Comparison of ENCODE assay signal across 13 cellular contexts in the genomic region with DNA sequence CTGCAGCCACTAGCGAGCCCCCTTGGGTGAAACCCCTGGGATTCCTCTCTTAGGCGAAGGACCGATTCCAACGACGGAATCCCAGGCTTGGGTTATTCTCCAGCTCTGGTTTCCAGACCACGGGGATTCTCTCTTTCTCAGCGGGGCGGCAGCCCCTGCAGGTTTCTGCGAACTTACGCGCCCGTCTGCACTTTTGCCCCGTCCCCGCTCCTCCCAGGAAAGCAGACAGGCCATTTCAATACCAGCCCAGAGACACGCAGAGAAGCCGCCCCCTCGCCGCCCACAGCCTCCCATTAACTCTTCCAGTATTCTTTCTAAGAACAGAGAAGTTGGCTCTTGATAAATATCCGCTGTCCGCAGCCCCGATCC. TPM values are rescaled to one million over a fixed set of nuclear protein-coding genes. Genes with fewer than 3 reads are reported as not detected.
DNase-seq lines count a peak whose midpoint lies in the region; ATAC-seq and TF ChIP-seq lines count a peak whose summit lies in the region.
"Had no signal": no experiment of that assay in that cellular context is flagged by ENCODE, and none has a peak within 500 bp of the region (broad histone marks: within the 10 kb centered on the region; RNA-seq: fewer than 3 reads in every experiment).

No MANE protein-coding gene starts in this region.

- H3K27ac ChIP-seq in cardiac muscle cell (no peak overlapping the region), suprapubic skin (no peak overlapping the region)

- H3K36me3 ChIP-seq in cardiac muscle cell, result no peaks in the 10 kb centered on the region
- H3K36me3 ChIP-seq in suprapubic skin, result no peaks in the 10 kb centered on the region

- no peak for TF ChIP-seq CTCF in cardiac muscle cell (IDR thresholded peaks at IDR 0.05; ENCODE audit: low read depth, low read length)
- no peak for TF ChIP-seq CTCF in suprapubic skin (IDR thresholded peaks at IDR 0.05)

- no peak for TF ChIP-seq EP300 in suprapubic skin (IDR thresholded peaks at IDR 0.05)

- H3K4me1 ChIP-seq in cardiac muscle cell (ENCODE audit: low read depth), result no peaks in the 10 kb centered on the region
- H3K4me1 ChIP-seq in suprapubic skin, result peaks cover 29% of the 10 kb centered on the region

- intact Hi-C loops in left ventricle myocardium superior (cut with micrococcal nuclease), result no loop called here

- peak in 1 of 2 donors; percentile 51 for DNase-seq in cardiac muscle cell (ENCODE audit: low read depth in 1 of 2, low spot score in 1 of 2)
- DNase-seq in left ventricle myocardium superior, result no peak
- no peak for DNase-seq in suprapubic skin (ENCODE audit: low spot score in 2 of 2)
- DNase-seq: activated effector memory CD4-positive, alpha-beta T cell treated with anti-CD3 and anti-CD28 coated beads, Interleukin-2, amount 50 U/mL, for 16 hours; mucosa of descending colon; NCI-H187; stimulated activated CD4-positive, alpha-beta T cell treated with anti-CD3 and anti-CD28 coated beads, Interleukin-4, amount 100 ng/mL, for 24 hours had no signal

- ATAC-seq in left ventricle myocardium superior (no peak), SK-N-SH treated with all-trans-retinoic acid at 6 μM for 48 hours (peak; percentile 27), GM18868 (IDR thresholded peaks at IDR 0.05; ENCODE audit: unreplicated experiment) (no peak), HG02973 (IDR thresholded peaks at IDR 0.05; ENCODE audit: unreplicated experiment) (no peak), HG02885 (IDR thresholded peaks at IDR 0.05; ENCODE audit: poor library complexity, unreplicated experiment) (no peak)

- 4% methylated on average over 21 of the region's 21 CpGs for WGBS in suprapubic skin

- H3K4me3 ChIP-seq in cardiac muscle cell (peak overlapping the region; percentile 42), iPS-11a (ENCODE audit: low read depth, low read length) (peak overlapping the region; percentile 10), suprapubic skin (peak overlapping the region; percentile 41)
- H3K4me3 ChIP-seq: mucosa of descending colon had no signal

- no peak for TF ChIP-seq POLR2A in suprapubic skin (IDR thresholded peaks at IDR 0.05)

- H3K9me3 ChIP-seq in cardiac muscle cell (ENCODE audit: low read depth) (no peaks in the 10 kb centered on the region), suprapubic skin (no peaks in the 10 kb centered on the region)
- H3K9me3 ChIP-seq: mucosa of descending colon had no signal

- H3K27me3 ChIP-seq in cardiac muscle cell (peaks cover 49% of the 10 kb centered on the region), suprapubic skin (peaks cover 57% of the 10 kb centered on the region)

TF ChIP-seq in SK-N-SH treated with all-trans-retinoic acid at 6 μM for 48 hours, 23 proteins besides CTCF, POLR2A, EP300 and RAD21:
- TF ChIP-seq GLIS3 (CRISPR knock-in tag; IDR thresholded peaks at IDR 0.05), result no peak
- TF ChIP-seq BACH2 (CRISPR knock-in tag; IDR thresholded peaks at IDR 0.05; ENCODE audit: borderline replicate concordance), result no peak

RNA-seq across cellular contexts. Expression of a gene that starts 1.2 kb away (rescaled TPM):
- total RNA-seq in cardiac muscle cell, result 0.15 and 2.0 TPM in 2 replicates
- 1.0 and 1.9 TPM in 2 replicates for polyA plus RNA-seq in cardiac muscle cell
- total RNA-seq in left ventricle myocardium superior, result not detected
- 1 to 10 TPM in 1 of 4 donors, under 1 TPM in 1, not detected in 2; 0.42 to 2.7 TPM for total RNA-seq in suprapubic skin
- polyA plus RNA-seq: esophagus had no signal
